Comparison of ENCODE assay signal across 1 cellular context in genomic region chr12:53418221-53418620, GRCh38.
TF ChIP-seq lines count a peak whose summit lies in the region.

No MANE protein-coding gene starts in this region.

TF ChIP-seq in SK-N-SH, 30 proteins besides CTCF, POLR2A, EP300 and RAD21:
- TF ChIP-seq PBX3 (IDR thresholded peaks at IDR 0.05): no peak
- no peak for TF ChIP-seq RFX5 (IDR thresholded peaks at IDR 0.05; ENCODE audit: low read length)
- TF ChIP-seq USF1 (IDR thresholded peaks at IDR 0.05; ENCODE audit: borderline replicate concordance, low read depth): no peak
- no peak for TF ChIP-seq MEF2A (IDR thresholded peaks at IDR 0.05; ENCODE audit: borderline replicate concordance, low read depth)
- no peak for TF ChIP-seq TCF12 (IDR thresholded peaks at IDR 0.05)
- TF ChIP-seq TAF1 (IDR thresholded peaks at IDR 0.05; ENCODE audit: borderline replicate concordance, low read depth, low read length): no peak
- no peak for TF ChIP-seq RCOR1 (IDR thresholded peaks at IDR 0.05; ENCODE audit: low read length)
- TF ChIP-seq FOSL2 (IDR thresholded peaks at IDR 0.05; ENCODE audit: borderline replicate concordance, low read depth): no peak
- no peak for TF ChIP-seq EZH2phosphoT487 (IDR thresholded peaks at IDR 0.05; ENCODE audit: borderline replicate concordance, low read depth)
